Comparison of ENCODE assay signal across 9 cellular contexts in genomic region chr11:803770-804598, GRCh38. TPM values are rescaled to one million over a fixed set of nuclear protein-coding genes. Genes with fewer than 3 reads are reported as not detected.
A peak's percentile ranks its signal among the peaks of the same experiment; 100 is the strongest.
DNase-seq lines count a peak whose midpoint lies in the region; ATAC-seq and TF ChIP-seq lines count a peak whose summit lies in the region.
"Had no signal": no experiment of that assay in that cellular context is flagged by ENCODE, and none has a peak within 500 bp of the region (broad histone marks: within the 10 kb centered on the region; RNA-seq: fewer than 3 reads in every experiment).

No MANE protein-coding gene starts in this region.

- WGBS in heart left ventricle, 4 donors: 50 to 65% (median 58%) methylated on average over 18 to 26 of the region's 26 CpGs

- no peak for TF ChIP-seq POLR2A in heart left ventricle (IDR thresholded peaks at IDR 0.05)

- H3K27me3 Mint-ChIP-seq in immature natural killer cell (ENCODE audit: low read depth in 3 of 3): peaks cover 0 to 7% (median 2%) of the 10 kb centered on the region in 3 donors

- ATAC-seq in heart left ventricle: no peak
- no peak for ATAC-seq in left cardiac atrium
- no peak for ATAC-seq in upper lobe of right lung
- ATAC-seq in GM18502 (IDR thresholded peaks at IDR 0.05; ENCODE audit: poor library complexity, unreplicated experiment): no peak

- H3K4me3 Mint-ChIP-seq in immature natural killer cell: peak overlapping the region; percentile 72 to 82 (median 78)

- H3K9me3 ChIP-seq in heart left ventricle (no peaks in the 10 kb centered on the region), WERI-Rb-1 (ENCODE audit: severe bottlenecking) (no peaks in the 10 kb centered on the region), upper lobe of right lung (no peaks in the 10 kb centered on the region)

- H3K4me3 ChIP-seq in heart left ventricle (peak overlapping the region in 10 of 12 donors; percentile 54 to 79 (median 66)), WERI-Rb-1 (ENCODE audit: low read depth, low read length) (peak overlapping the region; percentile 94), upper lobe of right lung (peak overlapping the region; percentile 68)

- DNase-seq in heart left ventricle (no peak), left cardiac atrium (no peak), WERI-Rb-1 (peak; percentile 50), immature natural killer cell (no peak), upper lobe of right lung (no peak), D341Med (ENCODE audit: low spot score) (no peak), amniotic stem cell (lab: John Stamatoyannopoulos, UW) (no peak)
- DNase-seq: central memory CD4-positive, alpha-beta T cell had no signal

- H3K9me3 Mint-ChIP-seq in immature natural killer cell: no peaks in the 10 kb centered on the region

- H3K36me3 Mint-ChIP-seq in immature natural killer cell: no peaks in the 10 kb centered on the region

- H3K27me3 ChIP-seq in heart left ventricle (no peaks in the 10 kb centered on the region), WERI-Rb-1 (ENCODE audit: insufficient read depth, low read depth, severe bottlenecking) (no peaks in the 10 kb centered on the region), upper lobe of right lung (no peaks in the 10 kb centered on the region)

- intact Hi-C loops in heart left ventricle (cut with DNase I) (loop anchor here in 1 of 10 donors (10.0 kb wide), 1 partner anchor 449 kb away; no protein-coding TSS in a partner anchor), left cardiac atrium (cut with DNase I) (no loop called here), upper lobe of right lung (cut with DNase I) (no loop called here)

- H3K4me1 Mint-ChIP-seq in immature natural killer cell: peaks cover 14% of the 10 kb centered on the region in 2 donors

- H3K27ac Mint-ChIP-seq in immature natural killer cell: peak overlapping the region in 4 of 6 donors; percentile 40 to 69 (median 64)

- H3K36me3 ChIP-seq in heart left ventricle (peaks cover 0 to 38% (median 9%) of the 10 kb centered on the region in 9 donors), WERI-Rb-1 (peaks cover 47% of the 10 kb centered on the region), upper lobe of right lung (no peaks in the 10 kb centered on the region)

- TF ChIP-seq CTCF in heart left ventricle (IDR thresholded peaks at IDR 0.05) (no peak), WERI-Rb-1 (IDR thresholded peaks at IDR 0.05; ENCODE audit: low read depth, low read length) (no peak), upper lobe of right lung (IDR thresholded peaks at IDR 0.05) (no peak)

- H3K4me1 ChIP-seq in heart left ventricle: peaks cover 4 to 40% (median 27%) of the 10 kb centered on the region in 12 donors
- peaks cover 23% of the 10 kb centered on the region for H3K4me1 ChIP-seq in upper lobe of right lung

- peak overlapping the region in 8 of 12 donors; percentile 87 to 96 (median 94) for H3K27ac ChIP-seq in heart left ventricle
- H3K27ac ChIP-seq in WERI-Rb-1: peak overlapping the region; percentile 97
- H3K27ac ChIP-seq in upper lobe of right lung: no peak overlapping the region

RNA-seq across cellular contexts. Expression of gene PIDD1, which starts 1.0 kb away (rescaled TPM):
- total RNA-seq in heart left ventricle: 10 to 100 TPM in 1 of 9 donors, 1 to 10 TPM in 8; 4.9 to 11.2 (median 6.6) TPM
- polyA plus RNA-seq in heart left ventricle: 10 to 100 TPM in 1 of 2 donors, 1 to 10 TPM in 1; 5.5 to 11.8 TPM
- 1 to 10 TPM; 8.5 to 9.1 TPM for total RNA-seq in left cardiac atrium
- polyA plus RNA-seq in immature natural killer cell: 1 to 10 TPM; 2.6 to 7.7 (median 2.7) TPM
- total RNA-seq in upper lobe of right lung: 13.1 TPM

RNA-seq across cellular contexts. Expression of gene RPLP2, which starts 5.8 kb away (rescaled TPM):
- total RNA-seq in heart left ventricle (1,000 to 10,000 TPM in 3 of 9 donors, 100 to 1,000 TPM in 6; 236 to 1,207 (median 933) TPM), left cardiac atrium (1,000 to 10,000 TPM; 1,371 to 1,375 TPM), upper lobe of right lung (1,548 TPM)
- polyA plus RNA-seq in heart left ventricle (1,000 to 10,000 TPM in 1 of 2 donors, 100 to 1,000 TPM in 1; 998 to 1,652 TPM), immature natural killer cell (1,000 to 10,000 TPM in 2 of 3 donors, 100 to 1,000 TPM in 1; 640 to 2,076 (median 1,474) TPM)

RNA-seq across cellular contexts. Expression of gene SLC25A22, which starts 5.9 kb away (rescaled TPM):
- total RNA-seq in heart left ventricle (10 to 100 TPM in 1 of 9 donors, 1 to 10 TPM in 8; 2.1 to 12.8 (median 4.4) TPM), left cardiac atrium (10 to 100 TPM in 1 of 2 donors, 1 to 10 TPM in 1; 6.5 to 11.6 TPM), upper lobe of right lung (20.8 TPM)
- polyA plus RNA-seq in heart left ventricle (10 to 100 TPM in 1 of 2 donors, 1 to 10 TPM in 1; 2.6 to 12.7 TPM), immature natural killer cell (10 to 100 TPM in 1 of 3 donors, 1 to 10 TPM in 2; 5.2 to 14.9 (median 7.7) TPM)

RNA-seq across cellular contexts. Expression of gene CEND1, which starts 14.1 kb away (rescaled TPM):
- 1 to 10 TPM in 1 of 9 donors, under 1 TPM in 6, not detected in 2; 0.25 to 1.1 (median 0.37) TPM for total RNA-seq in heart left ventricle
- under 1 TPM; 0.46 to 0.50 TPM for polyA plus RNA-seq in heart left ventricle
- under 1 TPM in 1 of 2 donors, not detected in 1; 0.58 TPM for total RNA-seq in left cardiac atrium
- polyA plus RNA-seq in immature natural killer cell: not detected
- total RNA-seq in upper lobe of right lung: not detected

RNA-seq across cellular contexts. Expression of gene PNPLA2, which starts 14.7 kb away (rescaled TPM):
- total RNA-seq in heart left ventricle (100 to 1,000 TPM; 141 to 348 (median 232) TPM), left cardiac atrium (100 to 1,000 TPM; 316 to 372 TPM), upper lobe of right lung (143 TPM)
- polyA plus RNA-seq in heart left ventricle (100 to 1,000 TPM; 112 to 133 TPM), immature natural killer cell (10 to 100 TPM; 10.9 to 42.3 (median 23.4) TPM)
